Comparison of ENCODE assay signal across 25 cellular contexts in the genomic region with DNA sequence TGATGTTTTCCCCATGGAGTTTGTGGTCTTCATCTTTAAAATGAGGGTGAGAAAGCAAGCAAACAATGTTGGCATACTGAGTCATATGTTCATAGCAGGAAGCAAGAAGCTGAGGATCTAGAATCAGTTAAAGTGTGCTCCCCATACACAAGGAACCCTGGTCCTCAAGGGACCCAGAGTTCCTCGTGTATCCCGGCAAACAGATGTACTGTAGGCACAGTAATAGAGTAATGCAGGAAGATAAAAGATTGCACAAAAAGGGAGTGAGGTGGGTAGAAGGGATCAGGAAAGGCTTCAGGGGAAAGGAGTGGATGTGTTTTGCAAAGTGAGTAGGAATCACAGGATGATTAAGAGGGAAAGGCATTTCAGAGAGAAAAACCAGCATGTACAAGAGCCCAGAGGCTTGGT.
DNase-seq lines count a peak whose midpoint lies in the region; ATAC-seq, FAIRE-seq and TF ChIP-seq lines count a peak whose summit lies in the region.
"Had no signal": no experiment of that assay in that cellular context is flagged by ENCODE, and none has a peak within 500 bp of the region (broad histone marks: within the 10 kb centered on the region; RNA-seq: fewer than 3 reads in every experiment).

No MANE protein-coding gene starts in this region.

- H3K27me3 ChIP-seq in kidney epithelial cell (ENCODE audit: control insufficient read depth, insufficient read depth, low read length) = no peaks in the 10 kb centered on the region
- H3K27me3 ChIP-seq: hepatocyte, suprapubic skin had no signal

- intact Hi-C loops in sciatic nerve (cut with DNase I) = no loop called here

- ATAC-seq in GM19397 (IDR thresholded peaks at IDR 0.05; ENCODE audit: unreplicated experiment) (no peak), sciatic nerve (no peak)
- ATAC-seq: activated CD4-positive, alpha-beta T cell treated with anti-CD3 and anti-CD28 coated beads for 36 hours; naive thymus-derived CD4-positive, alpha-beta T cell; stimulated activated memory B cell treated with anti-CD40 and anti-IgM and Interleukin-4, amounts not matched to agents 10 μg/mL and 1 μg/mL and 100 μg/mL, for 72 hours had no signal

- TF ChIP-seq CTCF in epithelial cell of esophagus (IDR thresholded peaks at IDR 0.05; ENCODE audit: insufficient read depth, low read depth, low read length, missing control alignments) (no peak), kidney epithelial cell (IDR thresholded peaks at IDR 0.05; ENCODE audit: insufficient read depth, low read length, poor library complexity, severe bottlenecking) (no peak)

- H3K4me3 ChIP-seq in epithelial cell of esophagus (ENCODE audit: low read length) (no peak overlapping the region), kidney epithelial cell (ENCODE audit: low read depth, low read length) (no peak overlapping the region)
- H3K4me3 ChIP-seq: coronary artery, hepatocyte, left ventricle myocardium inferior, PC-9, suprapubic skin had no signal

- no peaks in the 10 kb centered on the region for H3K36me3 ChIP-seq in kidney epithelial cell (ENCODE audit: control insufficient read depth, insufficient read depth, low read length)
- H3K36me3 ChIP-seq: left ventricle myocardium inferior, suprapubic skin had no signal

- FAIRE-seq in frontal cortex (lab: Jason Lieb, UNC) = no peak
- FAIRE-seq: GM19239 had no signal

- DNase-seq in Daoy (ENCODE audit: low read depth) (peak; percentile 28), M059J (ENCODE audit: low read depth) (peak; percentile 56), epithelial cell of esophagus (ENCODE audit: low read depth) (peak; percentile 85), kidney epithelial cell (ENCODE audit: low read depth) (peak; percentile 14), frontal cortex (ENCODE audit: low spot score in 2 of 2) (no peak), sciatic nerve (ENCODE audit: low spot score) (no peak)
- DNase-seq in activated naive CD4-positive, alpha-beta T cell treated with anti-CD3 and anti-CD28 coated beads, Interleukin-2, amount 50 U/mL, for 16 hours = no peak
- DNase-seq: ACHN; activated CD4-positive, alpha-beta T cell treated with anti-CD3 and anti-CD28 coated beads for 36 hours; activated gamma-delta T cell; DND-41; endodermal cell; left ventricle myocardium inferior; MM.1S; naive thymus-derived CD4-positive, alpha-beta T cell; NCI-H1417 treated with DMSO at 0.1 percent for 48 hours; NCI-H510A; PC-9; stimulated activated CD4-positive, alpha-beta T cell treated with anti-CD3 and anti-CD28 coated beads, Interleukin-4, amount 100 ng/mL, for 1 hour had no signal

Comparison
In these comparisons a context has a peak if more than half of its experiments do, and no peak if none do; other contexts are left out.
1. DNase-seq: peak in Daoy (single experiment), M059J (single experiment), epithelial cell of esophagus (single experiment) and kidney epithelial cell (single experiment); none in frontal cortex (0 of 2), activated naive CD4-positive, alpha-beta T cell treated with anti-CD3 and anti-CD28 coated beads, Interleukin-2, amount 50 U/mL, for 16 hours (single experiment) and sciatic nerve (single experiment).